30 cellular contexts compared by ENCODE assay signal in the genomic region with DNA sequence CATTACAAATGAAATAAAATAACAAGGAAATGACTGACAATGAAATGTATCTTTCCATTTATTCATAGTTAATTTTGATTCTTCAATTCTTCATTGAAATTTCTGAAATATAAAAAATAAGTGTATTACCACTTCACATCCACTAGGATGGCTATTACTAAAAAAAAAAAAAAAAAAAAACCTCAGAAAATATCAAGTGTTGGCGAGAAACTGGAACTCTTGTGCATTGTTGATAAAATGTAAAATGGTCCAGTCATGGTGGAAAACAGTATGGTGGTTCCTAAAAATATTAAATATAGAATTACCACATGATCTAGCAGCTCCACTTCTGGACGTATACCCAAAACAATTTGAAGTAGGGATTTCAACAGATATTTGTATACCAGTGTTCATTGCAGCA. TPM values are rescaled to one million over a fixed set of nuclear protein-coding genes. Genes with fewer than 3 reads are reported as not detected.
"Had no signal": no experiment of that assay in that cellular context is flagged by ENCODE, and none has a peak within 500 bp of the region (broad histone marks: within the 10 kb centered on the region; RNA-seq: fewer than 3 reads in every experiment).

No MANE protein-coding gene starts in this region.

- H3K27me3 Mint-ChIP-seq: activated B cell treated with CpG ODN at 0.5 μM for 24 hours; activated naive CD8-positive, alpha-beta T cell treated with anti-CD3 and anti-CD28 coated beads, Interleukin-2, amount 10 ng/mL, durations not matched to agents 7 days and 5 days; brain; naive thymus-derived CD8-positive, alpha-beta T cell; stimulated activated naive CD8-positive, alpha-beta T cell treated with anti-CD3 and anti-CD28 coated beads, Interleukin-15, Interleukin-2, amounts not matched to agents 100 ng/mL and 50 ng/mL, for 24 hours had no signal

- H3K9me3 ChIP-seq: ascending aorta, esophagus squamous epithelium, gastroesophageal sphincter, right lobe of liver, thoracic aorta, uterus had no signal

- H3K27ac Mint-ChIP-seq: activated B cell treated with CpG ODN at 0.5 μM for 24 hours; activated CD8-positive, alpha-beta T cell treated with anti-CD3 and anti-CD28 coated beads, Interleukin-2, amount 10 ng/mL, durations not matched to agents 7 days and 5 days; activated naive CD4-positive, alpha-beta T cell treated with anti-CD3 and anti-CD28 coated beads for 36 hours; activated naive CD8-positive, alpha-beta T cell treated with anti-CD3 and anti-CD28 coated beads, Interleukin-2, amount 10 ng/mL, durations not matched to agents 7 days and 5 days; brain; stimulated activated effector memory CD8-positive, alpha-beta T cell treated with anti-CD3 and anti-CD28 coated beads, Interleukin-12 subunit alpha, Interleukin-12 subunit beta, amount 100 ng/mL, for 72 hours; stimulated activated naive CD8-positive, alpha-beta T cell treated with anti-CD3 and anti-CD28 coated beads, Interleukin-15, Interleukin-2, amounts not matched to agents 100 ng/mL and 50 ng/mL, for 24 hours; T-helper 2 cell treated with Interferon-gamma antibody and Interleukin-4, amounts not matched to agents 5 μg/mL and 100 μg/mL, for 36 hours had no signal

- H3K27me3 ChIP-seq: ascending aorta, cardiac muscle cell, esophagus squamous epithelium, gastroesophageal sphincter, right lobe of liver, uterus had no signal

- H3K4me3 ChIP-seq: ascending aorta, cardiac muscle cell, esophagus squamous epithelium, gastroesophageal sphincter, right lobe of liver, thoracic aorta, uterus had no signal

- H3K9me3 Mint-ChIP-seq: activated B cell treated with CpG ODN at 0.5 μM for 24 hours; activated naive CD4-positive, alpha-beta T cell treated with anti-CD3 and anti-CD28 coated beads for 36 hours; activated naive CD8-positive, alpha-beta T cell treated with anti-CD3 and anti-CD28 coated beads, Interleukin-2, amount 10 ng/mL, durations not matched to agents 7 days and 5 days; naive thymus-derived CD8-positive, alpha-beta T cell; stimulated activated effector memory CD8-positive, alpha-beta T cell treated with anti-CD3 and anti-CD28 coated beads, Interleukin-12 subunit alpha, Interleukin-12 subunit beta, amount 100 ng/mL, for 72 hours; stimulated activated naive CD8-positive, alpha-beta T cell treated with anti-CD3 and anti-CD28 coated beads, Interleukin-15, Interleukin-2, amounts not matched to agents 100 ng/mL and 50 ng/mL, for 24 hours; T-helper 2 cell treated with Interferon-gamma antibody and Interleukin-4, amounts not matched to agents 5 μg/mL and 100 μg/mL, for 36 hours had no signal

- H3K4me1 ChIP-seq: ascending aorta, right lobe of liver, uterus had no signal

- H3K27ac ChIP-seq: ascending aorta, cardiac muscle cell, esophagus squamous epithelium, gastroesophageal sphincter, right lobe of liver, thoracic aorta, uterus had no signal

- DNase-seq: activated B cell treated with CpG ODN at 0.5 μM for 24 hours; activated CD4-positive, alpha-beta T cell treated with anti-CD3 and anti-CD28 coated beads, Interleukin-2, amount 50 U/mL, for 1 hour; activated CD8-positive, alpha-beta T cell treated with anti-CD3 and anti-CD28 coated beads, Interleukin-2, amount 10 ng/mL, durations not matched to agents 7 days and 5 days; activated effector memory CD4-positive, alpha-beta T cell treated with Interleukin-2 at 50 U/mL for 16 hours; activated naive CD4-positive, alpha-beta T cell treated with anti-CD3 and anti-CD28 coated beads for 36 hours; activated naive CD8-positive, alpha-beta T cell treated with anti-CD3 and anti-CD28 coated beads, Interleukin-2, amount 10 ng/mL, durations not matched to agents 7 days and 5 days; activated T-cell treated with anti-CD3 and anti-CD28 coated beads for 4 hours; cerebellar nuclear complex; esophagus squamous epithelium; hippocampal formation; naive thymus-derived CD8-positive, alpha-beta T cell; posterior cingulate gyrus; right lobe of liver; stimulated activated CD4-positive, alpha-beta T cell treated with anti-CD3 and anti-CD28 coated beads, Interleukin-4, amount 100 ng/mL, for 24 hours; T-helper 1 cell; trophoblast cell; uterus had no signal

- H3K4me1 Mint-ChIP-seq: brain; stimulated activated effector memory CD8-positive, alpha-beta T cell treated with anti-CD3 and anti-CD28 coated beads, Interleukin-12 subunit alpha, Interleukin-12 subunit beta, amount 100 ng/mL, for 72 hours had no signal

- ATAC-seq: activated CD8-positive, alpha-beta T cell treated with anti-CD3 and anti-CD28 coated beads, Interleukin-2, amount 10 ng/mL, durations not matched to agents 7 days and 5 days; gastroesophageal sphincter; naive thymus-derived CD8-positive, alpha-beta T cell; right lobe of liver; stimulated activated effector memory CD8-positive, alpha-beta T cell treated with anti-CD3 and anti-CD28 coated beads, Interleukin-12 subunit alpha, Interleukin-12 subunit beta, amount 100 ng/mL, for 72 hours had no signal

- H3K4me3 Mint-ChIP-seq: activated B cell treated with CpG ODN at 0.5 μM for 24 hours; activated CD8-positive, alpha-beta T cell treated with anti-CD3 and anti-CD28 coated beads, Interleukin-2, amount 10 ng/mL, durations not matched to agents 7 days and 5 days; activated naive CD4-positive, alpha-beta T cell treated with anti-CD3 and anti-CD28 coated beads for 36 hours; activated naive CD8-positive, alpha-beta T cell treated with anti-CD3 and anti-CD28 coated beads, Interleukin-2, amount 10 ng/mL, durations not matched to agents 7 days and 5 days; brain; naive thymus-derived CD8-positive, alpha-beta T cell; stimulated activated effector memory CD8-positive, alpha-beta T cell treated with anti-CD3 and anti-CD28 coated beads, Interleukin-12 subunit alpha, Interleukin-12 subunit beta, amount 100 ng/mL, for 72 hours; stimulated activated naive CD8-positive, alpha-beta T cell treated with anti-CD3 and anti-CD28 coated beads, Interleukin-15, Interleukin-2, amounts not matched to agents 100 ng/mL and 50 ng/mL, for 24 hours; T-helper 2 cell treated with Interferon-gamma antibody and Interleukin-4, amounts not matched to agents 5 μg/mL and 100 μg/mL, for 36 hours had no signal

RNA-seq across cellular contexts. Expression of a gene that starts 22.9 kb away (rescaled TPM):
- total RNA-seq: activated B cell treated with CpG ODN at 0.5 μM for 24 hours; activated naive CD8-positive, alpha-beta T cell treated with anti-CD3 and anti-CD28 coated beads, Interleukin-2, amount 10 ng/mL, durations not matched to agents 7 days and 5 days; ascending aorta; cardiac muscle cell; esophagus squamous epithelium; gastroesophageal sphincter; kidney epithelial cell; lower leg skin; naive thymus-derived CD8-positive, alpha-beta T cell; omental fat pad; right lobe of liver; skeletal muscle tissue; subcutaneous adipose tissue; thoracic aorta; uterus had no signal
- polyA plus RNA-seq: naive thymus-derived CD8-positive, alpha-beta T cell had no signal
